ENCODE assay signal across 8 cellular contexts in genomic region chr12:51721281-51721940, GRCh38.
A peak's percentile ranks its signal among the peaks of the same experiment; 100 is the strongest.
DNase-seq lines count a peak whose midpoint lies in the region; ATAC-seq and TF ChIP-seq lines count a peak whose summit lies in the region.

No MANE protein-coding gene starts in this region.

- H3K79me2 ChIP-seq in mammary epithelial cell (ENCODE audit: insufficient read depth, low read length), result no peaks in the 10 kb centered on the region

- ATAC-seq in lung (ENCODE audit: insufficient read depth, low FRiP score) (no peak), HG03442 (IDR thresholded peaks at IDR 0.05; ENCODE audit: unreplicated experiment) (no peak), GM18505 (IDR thresholded peaks at IDR 0.05; ENCODE audit: unreplicated experiment) (no peak)

- no peak for DNase-seq in mammary epithelial cell
- DNase-seq in breast epithelium (ENCODE audit: low spot score in 2 of 2), result no peak
- peak; percentile 8 for DNase-seq in central memory CD4-positive, alpha-beta T cell
- peak; percentile 30 for DNase-seq in lung (ENCODE audit: low spot score)
- peak; percentile 14 to 26 for DNase-seq in stimulated activated CD8-positive, alpha-beta memory T cell treated with anti-CD3 and anti-CD28 coated beads, Interleukin-7, amount 100 ng/mL, for 48 hours (ENCODE audit: extremely low read depth in 1 of 2, low read depth in 1 of 2)
- no peak for DNase-seq in GF-D8 (lab: John Stamatoyannopoulos, UW)

- H3K9me3 ChIP-seq in mammary epithelial cell (replicated peaks; ENCODE audit: insufficient read depth, low read length), result no peaks in the 10 kb centered on the region
- H3K9me3 ChIP-seq in breast epithelium, result no peaks in the 10 kb centered on the region
- H3K9me3 ChIP-seq in lung (ENCODE audit: control insufficient read depth in 2 of 2, insufficient read depth in 1 of 2, low read length in 1 of 2), result no peaks in the 10 kb centered on the region

- TF ChIP-seq POLR2A in breast epithelium (IDR thresholded peaks at IDR 0.05), result no peak
- no peak for TF ChIP-seq POLR2A in GM18505 (IDR thresholded peaks at IDR 0.05; ENCODE audit: borderline replicate concordance, extremely low read depth, insufficient read depth, insufficient read length)

- WGBS in mammary epithelial cell (ENCODE audit: low coverage, missing lambda C conversion rate), result 30% methylated on average over 36 of the region's 44 CpGs
- 8% methylated on average over 42 to 44 of the region's 44 CpGs for WGBS in lung, 2 donors

- in situ Hi-C loops in mammary epithelial cell (cut with MboI; ENCODE audit: low sequenced_read_pairs in 2 of 2), result no loop called here

- TF ChIP-seq CTCF in mammary epithelial cell (conservative IDR thresholded peaks at IDR 0.05 in 1 of 2, IDR thresholded peaks at IDR 0.05 in 1 of 2; ENCODE audit: extremely low read depth in 1 of 2, insufficient read depth in 1 of 2, low read depth in 1 of 2, low read length in 2 of 2) (no peak), breast epithelium (IDR thresholded peaks at IDR 0.05) (no peak), lung (IDR thresholded peaks at IDR 0.05; ENCODE audit: control extremely low read depth, extremely low read depth) (no peak)

- no peak overlapping the region for H3K27ac ChIP-seq in mammary epithelial cell (ENCODE audit: insufficient read depth, low read depth, low read length)
- H3K27ac ChIP-seq in breast epithelium, result no peak overlapping the region
- no peak overlapping the region for H3K27ac ChIP-seq in lung (ENCODE audit: low read depth in 1 of 2, low read length in 1 of 2)

- BruUV-seq in mammary epithelial cell (replicated peaks; lab: Mats Ljungman, UMichigan), result no TSS peak

- peak overlapping the region; percentile 70 for H3K4me2 ChIP-seq in mammary epithelial cell (ENCODE audit: insufficient read depth, low read depth, low read length)

- peak overlapping the region; percentile 74 for H2AFZ ChIP-seq in mammary epithelial cell (ENCODE audit: low read depth, low read length)

- H3K4me3 ChIP-seq in mammary epithelial cell (replicated peaks in 1 of 3; ENCODE audit: insufficient read depth in 1 of 3, low read depth in 2 of 3, low read length in 3 of 3) (no peak overlapping the region), breast epithelium (peak overlapping the region in 1 of 3 donors; percentile 33), lung (no peak overlapping the region)

- H3K36me3 ChIP-seq in mammary epithelial cell (ENCODE audit: insufficient read depth, low read length), result no peaks in the 10 kb centered on the region
- H3K36me3 ChIP-seq in breast epithelium, result no peaks in the 10 kb centered on the region
- no peaks in the 10 kb centered on the region for H3K36me3 ChIP-seq in lung (ENCODE audit: control insufficient read depth in 2 of 2, insufficient read depth in 2 of 2, low read length in 2 of 2)

- H4K20me1 ChIP-seq in mammary epithelial cell (ENCODE audit: insufficient read depth, low read length), result no peaks in the 10 kb centered on the region

- CTCF ChIA-PET in mammary epithelial cell (lab: Charles Lee; ENCODE audit: low non-redundant PET), result no interaction called here

- dilution Hi-C loops in mammary epithelial cell (cut with HindIII; ENCODE audit: low sequenced_read_pairs), result no loop called here

- no peaks in the 10 kb centered on the region for H3K4me1 ChIP-seq in mammary epithelial cell (ENCODE audit: insufficient read depth, low read length)
- H3K4me1 ChIP-seq in breast epithelium, result no peaks in the 10 kb centered on the region
- H3K4me1 ChIP-seq in lung (ENCODE audit: control insufficient read depth in 2 of 2, insufficient read depth in 2 of 2, low read length in 2 of 2), result peaks cover 0 to 3% of the 10 kb centered on the region in 2 donors

- H3K9ac ChIP-seq in mammary epithelial cell (ENCODE audit: insufficient read depth, low read length), result no peak overlapping the region

- intact Hi-C loops in mammary epithelial cell (cut with micrococcal nuclease), result no loop called here
- intact Hi-C loops in breast epithelium (cut with DNase I; ENCODE audit: low total_unique reads), result no loop called here

- H3K27me3 ChIP-seq in mammary epithelial cell (ENCODE audit: insufficient read depth, low read length) (peaks cover 2% of the 10 kb centered on the region), breast epithelium (no peaks in the 10 kb centered on the region), lung (ENCODE audit: control insufficient read depth, insufficient read depth) (no peaks in the 10 kb centered on the region)

Comparison
In these comparisons a context has a peak if more than half of its experiments do, and no peak if none do; other contexts are left out.
1. DNase-seq: peak in central memory CD4-positive, alpha-beta T cell (single experiment), lung (single experiment) and stimulated activated CD8-positive, alpha-beta memory T cell treated with anti-CD3 and anti-CD28 coated beads, Interleukin-7, amount 100 ng/mL, for 48 hours (2 of 2); none in mammary epithelial cell (single experiment), breast epithelium (0 of 2) and GF-D8 (single experiment).